ENCODE assay signal across 1 cellular context in genomic region chr13:32802159-32802558, GRCh38.
TF ChIP-seq lines count a peak whose summit lies in the region.

No MANE protein-coding gene starts in this region.

TF ChIP-seq in H1, 55 proteins besides CTCF, POLR2A, EP300 and RAD21:
- no peak for TF ChIP-seq E2F6 (IDR thresholded peaks at IDR 0.05)
- no peak for TF ChIP-seq KDM5A (IDR thresholded peaks at IDR 0.05; ENCODE audit: low read length)
- no peak for TF ChIP-seq MAFK (IDR thresholded peaks at IDR 0.05; ENCODE audit: low read depth, low read length)
